ENCODE assay signal across 17 cellular contexts in genomic region chr5:149410071-149410470, GRCh38. TPM values are rescaled to one million over a fixed set of nuclear protein-coding genes. Genes with fewer than 3 reads are reported as not detected.
DNase-seq lines count a peak whose midpoint lies in the region; ATAC-seq and TF ChIP-seq lines count a peak whose summit lies in the region.
"Had no signal": no experiment of that assay in that cellular context is flagged by ENCODE, and none has a peak within 500 bp of the region (broad histone marks: within the 10 kb centered on the region; RNA-seq: fewer than 3 reads in every experiment).

No MANE protein-coding gene starts in this region.

- H3K9ac ChIP-seq in IMR-90 (ENCODE audit: low read depth, low read length) (peak overlapping the region; percentile 99), mucosa of stomach (ENCODE audit: low read length) (peak overlapping the region; percentile 79)
- H3K9ac ChIP-seq: neural progenitor cell had no signal

- H2BK20ac ChIP-seq in IMR-90 (ENCODE audit: low read depth, low read length): no peak overlapping the region

- H3K4ac ChIP-seq in IMR-90 (ENCODE audit: low read depth, low read length): peak overlapping the region; percentile 75

- peak overlapping the region in 1 of 2 experiments; percentile 95; a peak in 3 of 4 replicates for H4K8ac ChIP-seq in IMR-90 (ENCODE audit: low read depth in 2 of 2, low read length in 2 of 2)

- BruUV-seq in IMR-90 (replicated peaks; lab: Mats Ljungman, UMichigan): no TSS peak

- DNase-seq in IMR-90: no peak
- DNase-seq in testis: no peak
- DNase-seq in DMS53 (lab: John Stamatoyannopoulos, UW): no peak
- no peak for DNase-seq in HCEC 1CT
- DNase-seq: activated CD4-positive, alpha-beta T cell treated with anti-CD3 and anti-CD28 coated beads for 1 hour; NCI-H1436; NCI-H510A; T-helper 1 cell had no signal

- peak overlapping the region; percentile 43 for H2AFZ ChIP-seq in IMR-90 (replicated peaks; ENCODE audit: low read length, poor library complexity)
- H2AFZ ChIP-seq: neural progenitor cell, PC-9 had no signal

- peak overlapping the region; percentile 63 for H3K4me3 ChIP-seq in IMR-90 (ENCODE audit: insufficient read depth, low read depth, low read length)
- peak overlapping the region; percentile 46 to 51 for H3K4me3 ChIP-seq in esophagus (ENCODE audit: low read depth in 1 of 2, low read length in 2 of 2)
- no peak overlapping the region for H3K4me3 ChIP-seq in mucosa of stomach (ENCODE audit: low read length)
- peak overlapping the region; percentile 61 to 69 for H3K4me3 ChIP-seq in testis
- H3K4me3 ChIP-seq: neural progenitor cell, PC-9 had no signal

- peak overlapping the region; percentile 89 for H3K27ac ChIP-seq in IMR-90 (ENCODE audit: insufficient read depth, low read length)
- peak overlapping the region; percentile 81 to 89 for H3K27ac ChIP-seq in esophagus (ENCODE audit: low read depth in 2 of 2, low read length in 1 of 2)
- H3K27ac ChIP-seq in testis: peak overlapping the region; percentile 91 to 95
- H3K27ac ChIP-seq: C4-2B, neural progenitor cell, PC-9 had no signal

- H3K56ac ChIP-seq in IMR-90 (ENCODE audit: extremely low read depth, insufficient read depth, low read length): peak overlapping the region; percentile 96; the same call in 1 of the 2 replicates

- H3K27me3 ChIP-seq in IMR-90 (ENCODE audit: control insufficient read depth, insufficient read depth, low read length) (no peaks in the 10 kb centered on the region), esophagus (ENCODE audit: control insufficient read depth in 1 of 2, insufficient read depth in 2 of 2, low read length in 2 of 2) (no peaks in the 10 kb centered on the region), mucosa of stomach (ENCODE audit: control insufficient read depth, insufficient read depth, low read length) (no peaks in the 10 kb centered on the region), testis (no peaks in the 10 kb centered on the region)
- H3K27me3 ChIP-seq: neural progenitor cell had no signal

- peak overlapping the region; percentile 85 for H3K4me2 ChIP-seq in IMR-90 (ENCODE audit: low read depth, low read length)
- H3K4me2 ChIP-seq: neural progenitor cell, PC-9 had no signal

- H2AK5ac ChIP-seq in IMR-90 (ENCODE audit: low read depth, low read length): peak overlapping the region; percentile 6; the same call in 1 of the 2 replicates

- peaks cover 7 to 68% of the 10 kb centered on the region in 2 experiments; a peak in 3 of 4 replicates for H3K79me1 ChIP-seq in IMR-90 (ENCODE audit: low read depth in 1 of 2, low read length in 2 of 2)

- no peak for TF ChIP-seq CTCF in IMR-90 (conservative IDR thresholded peaks at IDR 0.05; ENCODE audit: low read depth, low read length)
- no peak for TF ChIP-seq CTCF in testis (IDR thresholded peaks at IDR 0.05)

- H3K9me3 ChIP-seq in IMR-90 (ENCODE audit: control insufficient read depth, insufficient read depth, low read length) (no peaks in the 10 kb centered on the region), esophagus (ENCODE audit: control insufficient read depth in 2 of 2, insufficient read depth in 1 of 2, low read depth in 1 of 2, low read length in 1 of 2) (no peaks in the 10 kb centered on the region), mucosa of stomach (ENCODE audit: control insufficient read depth, low read length) (no peaks in the 10 kb centered on the region), testis (no peaks in the 10 kb centered on the region)

- peak overlapping the region; percentile 98 for H3K14ac ChIP-seq in IMR-90 (replicated peaks; ENCODE audit: low read depth, low read length)

- WGBS in IMR-90 (ENCODE audit: extremely low coverage in 2 of 2, insufficient read length in 1 of 2), 2 experiments: 54% methylated on average over 3 of the region's 7 CpGs; no CpG with 5 or more reads in 1 of the 2 experiments
- WGBS in esophagus, 2 donors: 74 to 80% methylated on average over 7 of the region's 7 CpGs
- 62 to 82% methylated on average over 1 to 7 of the region's 7 CpGs for WGBS in testis, 2 donors

- peak overlapping the region; percentile 12; the same call in 1 of the 3 replicates for H2BK15ac ChIP-seq in IMR-90 (ENCODE audit: low read depth, low read length)

- H3K36me3 ChIP-seq in IMR-90 (ENCODE audit: control insufficient read depth, insufficient read depth, low read length) (peaks cover 61% of the 10 kb centered on the region), esophagus (ENCODE audit: control insufficient read depth in 2 of 2, insufficient read depth in 2 of 2, low read length in 1 of 2) (no peaks in the 10 kb centered on the region), mucosa of stomach (ENCODE audit: control insufficient read depth, insufficient read depth, low read length) (no peaks in the 10 kb centered on the region), testis (ENCODE audit: low read depth, missing control alignments) (no peaks in the 10 kb centered on the region)
- H3K36me3 ChIP-seq: neural progenitor cell had no signal

- peak overlapping the region; percentile 47 for H3K23ac ChIP-seq in IMR-90 (ENCODE audit: low read depth, low read length)

- H3K9me1 ChIP-seq in IMR-90 (ENCODE audit: insufficient read depth, low read length): peaks cover 19% of the 10 kb centered on the region

- TF ChIP-seq POLR2A in IMR-90 (IDR thresholded peaks at IDR 0.05; ENCODE audit: low read depth, low read length): no peak
- TF ChIP-seq POLR2A in testis (IDR thresholded peaks at IDR 0.05): no peak

- H2BK5ac ChIP-seq in IMR-90 (ENCODE audit: low read depth, low read length, poor library complexity, severe bottlenecking): peak overlapping the region; percentile 54

- ATAC-seq in IMR-90 (ENCODE audit: low read depth) (no peak), HG03135 (IDR thresholded peaks at IDR 0.05; ENCODE audit: unreplicated experiment) (no peak), GM21717 (IDR thresholded peaks at IDR 0.05; ENCODE audit: unreplicated experiment) (no peak)

- H4K20me1 ChIP-seq in IMR-90 (ENCODE audit: insufficient read depth, low read length): peaks cover 81% of the 10 kb centered on the region

- peaks cover 45% of the 10 kb centered on the region for H3K4me1 ChIP-seq in IMR-90 (ENCODE audit: control insufficient read depth, insufficient read depth, low read length)
- H3K4me1 ChIP-seq in esophagus (ENCODE audit: control insufficient read depth in 2 of 2, insufficient read depth in 2 of 2, low read length in 1 of 2): no peaks in the 10 kb centered on the region
- H3K4me1 ChIP-seq in mucosa of stomach (ENCODE audit: control insufficient read depth, insufficient read depth, low read length): peaks cover 6% of the 10 kb centered on the region
- H3K4me1 ChIP-seq in testis: peaks cover 13% of the 10 kb centered on the region

- POLR2A ChIA-PET in IMR-90 (lab: Charles Lee; ENCODE audit: unreplicated experiment): interaction anchor here (0.7 to 5.1 kb wide), 2 partner anchors 14 to 27 kb away, joined by 3 to 22 read pairs; no protein-coding TSS in a partner anchor

- dilution Hi-C loops in IMR-90 (cut with HindIII; ENCODE audit: low sequenced_read_pairs, unreplicated experiment): no loop called here

- no peak overlapping the region; the same call in 1 of the 2 replicates for H4K5ac ChIP-seq in IMR-90 (ENCODE audit: low read depth, low read length)

- H2AK9ac ChIP-seq in IMR-90 (replicated peaks; ENCODE audit: low read depth, low read length, poor library complexity): peak overlapping the region; percentile 53

- CTCF ChIA-PET in IMR-90 (lab: Yijun Ruan, JAX): no interaction called here

- peak overlapping the region; percentile 29; the same call in 1 of the 2 replicates for H4K91ac ChIP-seq in IMR-90 (ENCODE audit: insufficient read depth, low read depth, low read length)

- peak overlapping the region; percentile 47 for H3K18ac ChIP-seq in IMR-90 (ENCODE audit: low read depth, low read length)

- peak overlapping the region; percentile 76; the same call in 1 of the 2 replicates for H2BK120ac ChIP-seq in IMR-90 (ENCODE audit: low read depth, low read length)

- intact Hi-C loops in IMR-90 (cut with micrococcal nuclease): no loop called here
- intact Hi-C loops in testis (cut with DNase I; ENCODE audit: low total_unique reads): no loop called here

- no peak for TF ChIP-seq RAD21 in IMR-90 (IDR thresholded peaks at IDR 0.05; ENCODE audit: low read length)

- in situ Hi-C loops in IMR-90 (cut with MboI; ENCODE audit: low sequenced_read_pairs): no loop called here

TF ChIP-seq in IMR-90, 13 proteins besides CTCF, POLR2A, EP300 and RAD21 (continues in another document):
- TF ChIP-seq CHD1 (IDR thresholded peaks at IDR 0.05; ENCODE audit: low read depth, low read length) (no peak), SMC3 (IDR thresholded peaks at IDR 0.05; ENCODE audit: low read depth, low read length) (no peak), FOS (IDR thresholded peaks at IDR 0.05; ENCODE audit: low read depth, low read length) (no peak), USF2 (IDR thresholded peaks at IDR 0.05; ENCODE audit: low read depth, low read length) (no peak), MAZ (IDR thresholded peaks at IDR 0.05; ENCODE audit: borderline replicate concordance, low read depth, low read length) (no peak), BHLHE40 (IDR thresholded peaks at IDR 0.05; ENCODE audit: low read depth, low read length) (no peak), CEBPB (IDR thresholded peaks at IDR 0.05; ENCODE audit: low read depth, low read length) (no peak), RFX5 (IDR thresholded peaks at IDR 0.05; ENCODE audit: low read depth, low read length) (no peak), NFE2L2 (IDR thresholded peaks at IDR 0.05; ENCODE audit: low read depth, low read length) (no peak), RCOR1 (IDR thresholded peaks at IDR 0.05; ENCODE audit: insufficient replicate concordance, low read length) (no peak)

RNA-seq across cellular contexts. Expression of gene IL17B, which starts 31.0 kb away (rescaled TPM):
- 0.28 TPM in 1 of 2 replicates, not detected in the other for total RNA-seq in IMR-90 (2012; rRNA removed)
- 0.31 and 0.86 TPM in 2 replicates for polyA plus RNA-seq in IMR-90 (2012; rRNA removed)
- 0.84 TPM in 1 of 2 replicates, not detected in the other for polyA plus RNA-seq in IMR-90 (2012; cell fraction: cytosol; rRNA removed)
- 0.30 and 0.39 TPM in 2 replicates for polyA plus RNA-seq in IMR-90 (2012; cell fraction: nucleus; rRNA removed; ENCODE audit: low replicate concordance)
- 1 to 10 TPM; 1.4 TPM for polyA plus RNA-seq in esophagus
- total RNA-seq in testis: 10 to 100 TPM in 1 of 2 donors, 1 to 10 TPM in 1; 4.7 to 12.4 TPM
- polyA plus RNA-seq in testis (ENCODE audit: insufficient read depth, low read depth, low replicate concordance): 5.0 TPM
- total RNA-seq: kidney epithelial cell, PC-9 had no signal
- polyA plus RNA-seq: IgD-negative memory B cell had no signal

RNA-seq across cellular contexts. Expression of gene PCYOX1L, which starts 52.2 kb away (rescaled TPM):
- total RNA-seq in IMR-90 (2012; rRNA removed): 5.8 and 7.0 TPM in 2 replicates
- polyA plus RNA-seq in IMR-90 (2012; rRNA removed): 14.3 and 16.3 TPM in 2 replicates
- polyA plus RNA-seq in IMR-90 (2012; cell fraction: cytosol; rRNA removed): 10.1 and 15.5 TPM in 2 replicates
- 30.0 and 32.4 TPM in 2 replicates for polyA plus RNA-seq in IMR-90 (2012; cell fraction: nucleus; rRNA removed; ENCODE audit: low replicate concordance)
- polyA plus RNA-seq in esophagus: 1 to 10 TPM; 2.7 to 5.7 TPM
- 10 to 100 TPM; 29.9 to 30.5 TPM for total RNA-seq in testis
- 24.6 TPM for polyA plus RNA-seq in testis (ENCODE audit: insufficient read depth, low read depth, low replicate concordance)
